In the genomic region with DNA sequence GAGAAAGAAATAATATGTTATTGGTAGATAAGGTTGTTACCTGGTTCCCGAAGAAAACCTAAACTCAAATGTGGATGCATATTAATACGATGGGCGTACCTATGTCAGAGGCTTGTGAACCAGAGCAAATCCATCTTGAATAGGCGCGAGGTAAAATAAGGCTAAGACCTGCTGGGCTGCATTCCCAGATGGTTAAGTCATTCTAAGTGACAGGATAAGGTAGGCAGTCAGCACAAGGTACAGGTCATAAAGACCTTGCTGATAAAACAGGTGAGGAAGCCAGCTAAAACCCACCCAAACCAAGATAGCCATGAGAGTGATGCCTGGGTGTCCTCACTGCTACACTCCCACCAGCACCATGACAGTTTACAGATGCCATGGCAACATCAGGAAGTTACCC, we compare ENCODE assay signal across 20 cellular contexts.
DNase-seq lines count a peak whose midpoint lies in the region; ATAC-seq and TF ChIP-seq lines count a peak whose summit lies in the region.
"Had no signal": no experiment of that assay in that cellular context is flagged by ENCODE, and none has a peak within 500 bp of the region (broad histone marks: within the 10 kb centered on the region; RNA-seq: fewer than 3 reads in every experiment).

No MANE protein-coding gene starts in this region.

- no peaks in the 10 kb centered on the region for H3K36me3 Mint-ChIP-seq in Caco-2 (ENCODE audit: insufficient read depth, unreplicated experiment)

- no peak overlapping the region for H3K23ac ChIP-seq in mesenchymal stem cell (ENCODE audit: low read length in 2 of 2)

- H3K9me3 Mint-ChIP-seq in Caco-2 (ENCODE audit: unreplicated experiment): peaks cover 35% of the 10 kb centered on the region

- CTCF ChIA-PET in Caco-2 (lab: Charles Lee): no interaction called here
- CTCF ChIA-PET in PC-3 (lab: Charles Lee): no interaction called here

- H3K9ac ChIP-seq in PC-3 (ENCODE audit: low read length) (no peak overlapping the region), mesenchymal stem cell (ENCODE audit: low read length) (no peak overlapping the region)
- H3K9ac ChIP-seq: BLaER1 treated with 17β-estradiol and CSF1 and Interleukin-3, amounts not matched to agents 10 nM and 100 nM had no signal

- no peak overlapping the region for H2BK120ac ChIP-seq in mesenchymal stem cell (ENCODE audit: low read depth, low read length)

- WGBS in mesenchymal stem cell: 72% methylated on average over 5 of the region's 5 CpGs

- H3F3A ChIP-seq in PC-3 (ENCODE audit: low read length, unreplicated experiment): no peaks in the 10 kb centered on the region

- no peak overlapping the region for H3K14ac ChIP-seq in mesenchymal stem cell (ENCODE audit: low read length in 2 of 2)

- BruUV-seq in Caco-2 (replicated peaks; lab: Mats Ljungman, UMichigan): no TSS peak
- BruUV-seq in PC-3 (replicated peaks; lab: Mats Ljungman, UMichigan): no TSS peak

- H3K27me3 Mint-ChIP-seq in Caco-2 (ENCODE audit: insufficient read depth, unreplicated experiment): no peaks in the 10 kb centered on the region

- intact Hi-C loops in Caco-2 (cut with micrococcal nuclease; ENCODE audit: unreplicated experiment): no loop called here
- intact Hi-C loops in PC-3 (cut with micrococcal nuclease): no loop called here
- intact Hi-C loops in uterus (cut with DNase I; ENCODE audit: low total_unique reads): no loop called here

- H3K27ac ChIP-seq in PC-3 (ENCODE audit: low read length) (no peak overlapping the region), epithelial cell of prostate (peak overlapping the region; percentile 38), mesenchymal stem cell (ENCODE audit: low read length, poor library complexity, severe bottlenecking) (no peak overlapping the region), uterus (no peak overlapping the region)
- H3K27ac ChIP-seq: BLaER1 treated with 17β-estradiol and CSF1 and Interleukin-3, amounts not matched to agents 10 nM and 100 nM; SK-N-MC had no signal

- peak; percentile 48 to 73 for DNase-seq in Caco-2
- peak; percentile 20 for DNase-seq in PC-3
- no peak for DNase-seq in epithelial cell of prostate (ENCODE audit: low read depth, low spot score)
- peak; percentile 56 for DNase-seq in kidney tubule cell (ENCODE audit: low spot score)
- DNase-seq in mesenchymal stem cell: no peak
- DNase-seq in uterus: no peak
- DNase-seq: 8988T, GF-D8, HCEC 1CT, KBM-7, NCI-H1048, NCI-H146, NCI-H2081, NCI-H774, Right ventricle myocardium superior had no signal

- H3K4me1 Mint-ChIP-seq in Caco-2 (ENCODE audit: low read depth, unreplicated experiment): peaks cover 7% of the 10 kb centered on the region

- H3K79me1 ChIP-seq in mesenchymal stem cell (replicated peaks; ENCODE audit: low read length, poor library complexity, severe bottlenecking): no peaks in the 10 kb centered on the region

- H3K9me2 ChIP-seq in PC-3 (replicated peaks; ENCODE audit: low read length): no peaks in the 10 kb centered on the region

- H3K36me3 ChIP-seq in Caco-2 (ENCODE audit: control insufficient read depth, insufficient read depth, low read length) (no peaks in the 10 kb centered on the region), PC-3 (ENCODE audit: low read depth, low read length) (no peaks in the 10 kb centered on the region), mesenchymal stem cell (ENCODE audit: control insufficient read depth in 1 of 2, insufficient read depth in 2 of 2, low read depth in 1 of 2, low read length in 2 of 2) (no peaks in the 10 kb centered on the region), uterus (no peaks in the 10 kb centered on the region)
- H3K36me3 ChIP-seq: BLaER1 treated with 17β-estradiol and CSF1 and Interleukin-3, amounts not matched to agents 10 nM and 100 nM had no signal

- H4K91ac ChIP-seq in mesenchymal stem cell (ENCODE audit: low read length): no peak overlapping the region

- H2BK12ac ChIP-seq in mesenchymal stem cell (ENCODE audit: low read length in 2 of 2): no peak overlapping the region

- H4K8ac ChIP-seq in mesenchymal stem cell (ENCODE audit: low read length): no peak overlapping the region

- no peak overlapping the region for H3K18ac ChIP-seq in mesenchymal stem cell (ENCODE audit: low read depth in 1 of 2, low read length in 2 of 2)

- no peak overlapping the region for H3K4me2 ChIP-seq in PC-3 (ENCODE audit: low read length)
- H3K4me2 ChIP-seq in mesenchymal stem cell (ENCODE audit: low read length, poor library complexity, severe bottlenecking): no peak overlapping the region
- H3K4me2 ChIP-seq: BLaER1 treated with 17β-estradiol and CSF1 and Interleukin-3, amounts not matched to agents 10 nM and 100 nM had no signal

- no peaks in the 10 kb centered on the region for H4K20me1 ChIP-seq in PC-3 (ENCODE audit: low read length)
- H4K20me1 ChIP-seq: BLaER1 treated with 17β-estradiol and CSF1 and Interleukin-3, amounts not matched to agents 10 nM and 100 nM had no signal

- H3K79me2 ChIP-seq in PC-3 (ENCODE audit: low read length): no peaks in the 10 kb centered on the region

- H2BK5ac ChIP-seq in mesenchymal stem cell (ENCODE audit: low read depth, low read length, poor library complexity, severe bottlenecking): no peak overlapping the region

- peak overlapping the region; percentile 72 for H3K27ac Mint-ChIP-seq in Caco-2 (ENCODE audit: unreplicated experiment)

- H3K4me1 ChIP-seq in Caco-2: peaks cover 26% of the 10 kb centered on the region
- H3K4me1 ChIP-seq in PC-3 (ENCODE audit: insufficient read depth, low read length): no peaks in the 10 kb centered on the region
- no peaks in the 10 kb centered on the region for H3K4me1 ChIP-seq in mesenchymal stem cell (ENCODE audit: control insufficient read depth, insufficient read depth, low read depth, low read length)
- no peaks in the 10 kb centered on the region for H3K4me1 ChIP-seq in uterus
- H3K4me1 ChIP-seq: BLaER1 treated with 17β-estradiol and CSF1 and Interleukin-3, amounts not matched to agents 10 nM and 100 nM had no signal

- ATAC-seq in PC-3 (no peak), HG02870 (IDR thresholded peaks at IDR 0.05; ENCODE audit: unreplicated experiment) (no peak), HG03521 (IDR thresholded peaks at IDR 0.05; ENCODE audit: unreplicated experiment) (no peak)
- ATAC-seq: Panc1 had no signal

- no peak for TF ChIP-seq POLR2A in uterus (IDR thresholded peaks at IDR 0.05)

- POLR2A ChIA-PET in Caco-2 (lab: Charles Lee): no interaction called here
- POLR2A ChIA-PET in PC-3 (lab: Charles Lee; ENCODE audit: unreplicated experiment): no interaction called here

- no peak overlapping the region for H2AK5ac ChIP-seq in mesenchymal stem cell (ENCODE audit: low read length, severe bottlenecking)

- H3K27me3 ChIP-seq in Caco-2 (replicated peaks; ENCODE audit: control insufficient read depth, insufficient read depth, low read length) (no peaks in the 10 kb centered on the region), PC-3 (ENCODE audit: low read length) (no peaks in the 10 kb centered on the region), mesenchymal stem cell (ENCODE audit: control insufficient read depth in 1 of 2, insufficient read depth in 1 of 2, low read length in 2 of 2) (no peaks in the 10 kb centered on the region), uterus (no peaks in the 10 kb centered on the region)
- H3K27me3 ChIP-seq: BLaER1 treated with 17β-estradiol and CSF1 and Interleukin-3, amounts not matched to agents 10 nM and 100 nM had no signal

- H3K9me3 ChIP-seq in Caco-2 (peaks cover 10% of the 10 kb centered on the region), PC-3 (ENCODE audit: low read length) (no peaks in the 10 kb centered on the region), mesenchymal stem cell (ENCODE audit: control insufficient read depth, low read length) (peaks cover 28% of the 10 kb centered on the region), uterus (no peaks in the 10 kb centered on the region)

- no peak for TF ChIP-seq CTCF in Caco-2 (IDR thresholded peaks at IDR 0.05; ENCODE audit: insufficient read depth in 1 of 2, low read depth in 1 of 2, low read length in 1 of 2, severe bottlenecking in 1 of 2, unreplicated experiment in 1 of 2)
- no peak for TF ChIP-seq CTCF in PC-3 (conservative IDR thresholded peaks at IDR 0.05; ENCODE audit: low read depth, low read length)
- no peak for TF ChIP-seq CTCF in uterus (IDR thresholded peaks at IDR 0.05)

- H3K4me3 Mint-ChIP-seq in Caco-2 (ENCODE audit: unreplicated experiment): no peak overlapping the region

- H2AFZ ChIP-seq in PC-3 (ENCODE audit: low read length): no peak overlapping the region
- H2AFZ ChIP-seq in mesenchymal stem cell (ENCODE audit: low read depth, low read length): no peak overlapping the region

- H3K4me3 ChIP-seq in Caco-2 (ENCODE audit: low read depth, low read length) (no peak overlapping the region), PC-3 (ENCODE audit: low read length) (no peak overlapping the region), mesenchymal stem cell (ENCODE audit: insufficient read depth in 1 of 2, low read depth in 1 of 2, low read length in 2 of 2) (no peak overlapping the region), uterus (no peak overlapping the region)
- H3K4me3 ChIP-seq: BLaER1 treated with 17β-estradiol and CSF1 and Interleukin-3, amounts not matched to agents 10 nM and 100 nM; SK-N-MC had no signal

- no peak overlapping the region for H3K4ac ChIP-seq in mesenchymal stem cell (ENCODE audit: low read depth in 1 of 2, low read length in 2 of 2)

- no peak overlapping the region for H2BK15ac ChIP-seq in mesenchymal stem cell (ENCODE audit: low read depth, poor library complexity, severe bottlenecking)

Comparison
In these comparisons a context has a peak if more than half of its experiments do, and no peak if none do; other contexts are left out.
1. DNase-seq: peak in Caco-2 (2 of 2), PC-3 (single experiment) and kidney tubule cell (single experiment); none in epithelial cell of prostate (single experiment), mesenchymal stem cell (single experiment) and uterus (0 of 2).